ENCODE assay signal across 8 cellular contexts in the genomic region with DNA sequence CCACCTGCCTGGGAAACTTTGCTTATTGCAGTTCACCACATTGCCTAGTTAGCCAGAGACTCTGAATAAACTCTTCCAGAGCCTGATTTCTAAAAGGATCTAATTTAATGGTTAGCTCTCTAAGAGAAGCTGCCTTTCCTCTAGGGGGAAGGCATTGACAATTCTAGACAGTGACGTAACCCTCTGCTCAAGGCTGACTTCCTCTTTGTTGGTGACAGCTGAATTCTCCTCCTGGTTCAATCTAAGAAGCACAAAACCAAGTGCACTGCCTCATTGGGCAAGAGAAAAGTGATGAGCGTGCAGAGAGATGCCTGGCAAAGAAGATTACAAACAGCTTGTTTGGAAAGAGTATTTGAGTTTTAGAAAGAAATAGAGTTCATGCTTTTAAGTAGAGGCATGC.
A peak's percentile ranks its signal among the peaks of the same experiment; 100 is the strongest.
DNase-seq lines count a peak whose midpoint lies in the region; ATAC-seq and TF ChIP-seq lines count a peak whose summit lies in the region.

No MANE protein-coding gene starts in this region.

- H2AFZ ChIP-seq in OCI-LY7 (ENCODE audit: low read length) = peak overlapping the region; percentile 30; the same call in 1 of the 2 replicates
- H2AFZ ChIP-seq in PC-3 (ENCODE audit: low read length) = no peak overlapping the region

- H3K9me3 Mint-ChIP-seq in activated CD8-positive, alpha-beta memory T cell treated with anti-CD3 and anti-CD28 coated beads, Interleukin-2, amount 10 ng/mL, durations not matched to agents 7 days and 5 days (ENCODE audit: low read depth) = no peaks in the 10 kb centered on the region

- H3K4me1 Mint-ChIP-seq in activated CD8-positive, alpha-beta memory T cell treated with anti-CD3 and anti-CD28 coated beads, Interleukin-2, amount 10 ng/mL, durations not matched to agents 7 days and 5 days = peaks cover 17% of the 10 kb centered on the region

- H3K9ac ChIP-seq in PC-3 (ENCODE audit: low read length) = no peak overlapping the region

- no peaks in the 10 kb centered on the region for H3K36me3 Mint-ChIP-seq in activated CD8-positive, alpha-beta memory T cell treated with anti-CD3 and anti-CD28 coated beads, Interleukin-2, amount 10 ng/mL, durations not matched to agents 7 days and 5 days

- H3K79me2 ChIP-seq in OCI-LY7 (ENCODE audit: insufficient read depth, low read depth, low read length) = no peaks in the 10 kb centered on the region
- H3K79me2 ChIP-seq in PC-3 (ENCODE audit: low read length) = no peaks in the 10 kb centered on the region

- ATAC-seq in activated CD8-positive, alpha-beta memory T cell treated with anti-CD3 and anti-CD28 coated beads, Interleukin-2, amount 10 ng/mL, durations not matched to agents 7 days and 5 days = peak; percentile 42
- peak; percentile 88 for ATAC-seq in HG02943 (IDR thresholded peaks at IDR 0.05; ENCODE audit: low read depth, unreplicated experiment)
- peak; percentile 28 for ATAC-seq in left colon
- no peak for ATAC-seq in omental fat pad (ENCODE audit: low FRiP score)
- no peak for ATAC-seq in PC-3

- no peaks in the 10 kb centered on the region for H3K36me3 ChIP-seq in OCI-LY7 (ENCODE audit: insufficient read depth, low read length)
- no peaks in the 10 kb centered on the region for H3K36me3 ChIP-seq in PC-3 (ENCODE audit: low read depth, low read length)

- H3K27ac ChIP-seq in OCI-LY7 (ENCODE audit: low read depth, low read length, poor library complexity, severe bottlenecking) (no peak overlapping the region), PC-3 (ENCODE audit: low read length) (no peak overlapping the region)

- H3K4me3 ChIP-seq in OCI-LY7 (ENCODE audit: low read depth, low read length, poor library complexity, severe bottlenecking) (no peak overlapping the region), PC-3 (ENCODE audit: low read length) (no peak overlapping the region)

- H3K4me1 ChIP-seq in OCI-LY7 (ENCODE audit: insufficient read depth, low read length, poor library complexity, severe bottlenecking) (peaks cover 21% of the 10 kb centered on the region), PC-3 (ENCODE audit: insufficient read depth, low read length) (no peaks in the 10 kb centered on the region)

- H4K20me1 ChIP-seq in OCI-LY7 (ENCODE audit: insufficient read depth, low read length) = no peaks in the 10 kb centered on the region
- H4K20me1 ChIP-seq in PC-3 (ENCODE audit: low read length) = no peaks in the 10 kb centered on the region

- CTCF ChIA-PET in activated CD8-positive, alpha-beta memory T cell treated with anti-CD3 and anti-CD28 coated beads, Interleukin-2, amount 10 ng/mL, durations not matched to agents 7 days and 5 days (lab: Charles Lee) = no interaction called here
- CTCF ChIA-PET in OCI-LY7 (lab: Charles Lee; ENCODE audit: unreplicated experiment) = no interaction called here
- CTCF ChIA-PET in PC-3 (lab: Charles Lee) = no interaction called here

- BruUV-seq in OCI-LY7 (replicated peaks; lab: Mats Ljungman, UMichigan) (no TSS peak), PC-3 (replicated peaks; lab: Mats Ljungman, UMichigan) (no TSS peak)

- DNase-seq in activated CD8-positive, alpha-beta memory T cell treated with anti-CD3 and anti-CD28 coated beads, Interleukin-2, amount 10 ng/mL, durations not matched to agents 7 days and 5 days = no peak
- DNase-seq in activated CD8-positive, alpha-beta memory T cell treated with anti-CD3 and anti-CD28 coated beads, Interleukin-2, amount 50 U/mL, for 48 hours = no peak
- DNase-seq in OCI-LY7 (ENCODE audit: low spot score) (peak; percentile 74), left colon (no peak), omental fat pad (ENCODE audit: low spot score) (no peak), PC-3 (no peak), NCI-H1092 treated with DMSO at 0.1 percent for 48 hours (lab: John Stamatoyannopoulos, UW) (no peak)

- no peak overlapping the region for H3K4me3 Mint-ChIP-seq in activated CD8-positive, alpha-beta memory T cell treated with anti-CD3 and anti-CD28 coated beads, Interleukin-2, amount 10 ng/mL, durations not matched to agents 7 days and 5 days

- TF ChIP-seq CTCF in OCI-LY7 (conservative IDR thresholded peaks at IDR 0.05; ENCODE audit: low read length) (peak; percentile 19; the same call in 1 of the 2 replicates), omental fat pad (IDR thresholded peaks at IDR 0.05) (no peak), PC-3 (conservative IDR thresholded peaks at IDR 0.05; ENCODE audit: low read depth, low read length) (no peak)

- H3K27ac Mint-ChIP-seq in activated CD8-positive, alpha-beta memory T cell treated with anti-CD3 and anti-CD28 coated beads, Interleukin-2, amount 10 ng/mL, durations not matched to agents 7 days and 5 days = no peak overlapping the region

- no peaks in the 10 kb centered on the region for H3K27me3 ChIP-seq in PC-3 (ENCODE audit: low read length)

- peak overlapping the region; percentile 46 for H3K4me2 ChIP-seq in OCI-LY7 (ENCODE audit: low read length)
- no peak overlapping the region for H3K4me2 ChIP-seq in PC-3 (ENCODE audit: low read length)

- intact Hi-C loops in OCI-LY7 (cut with micrococcal nuclease; ENCODE audit: unreplicated experiment) = no loop called here
- intact Hi-C loops in left colon (cut with DNase I, micrococcal nuclease) = no loop called here
- intact Hi-C loops in PC-3 (cut with micrococcal nuclease) = no loop called here

- POLR2A ChIA-PET in OCI-LY7 (lab: Charles Lee) (interaction anchor here (0.6 to 1.6 kb wide), 6 partner anchors 30 to 1809 kb away, joined by 3 read pairs; no protein-coding TSS in a partner anchor), PC-3 (lab: Charles Lee; ENCODE audit: unreplicated experiment) (interaction anchor here (0.6 kb wide), 1 partner anchor 153 kb away, joined by 5 read pairs; no protein-coding TSS in a partner anchor)

- H3K9me3 ChIP-seq in OCI-LY7 (ENCODE audit: low read length) (no peaks in the 10 kb centered on the region), PC-3 (ENCODE audit: low read length) (no peaks in the 10 kb centered on the region)

- no peaks in the 10 kb centered on the region for H3F3A ChIP-seq in PC-3 (ENCODE audit: low read length, unreplicated experiment)

- H3K27me3 Mint-ChIP-seq in activated CD8-positive, alpha-beta memory T cell treated with anti-CD3 and anti-CD28 coated beads, Interleukin-2, amount 10 ng/mL, durations not matched to agents 7 days and 5 days = no peaks in the 10 kb centered on the region

- H3K9me2 ChIP-seq in OCI-LY7 (ENCODE audit: insufficient read depth, low read length) (no peaks in the 10 kb centered on the region), PC-3 (replicated peaks; ENCODE audit: low read length) (no peaks in the 10 kb centered on the region)

Comparison
In these comparisons a context has a peak if more than half of its experiments do, and no peak if none do; other contexts are left out.
1. ATAC-seq: peak in activated CD8-positive, alpha-beta memory T cell treated with anti-CD3 and anti-CD28 coated beads, Interleukin-2, amount 10 ng/mL, durations not matched to agents 7 days and 5 days (single experiment), HG02943 (single experiment) and left colon (single experiment); none in omental fat pad (single experiment) and PC-3 (single experiment).